Comparison of ENCODE assay signal across 1 cellular context in the genomic region with DNA sequence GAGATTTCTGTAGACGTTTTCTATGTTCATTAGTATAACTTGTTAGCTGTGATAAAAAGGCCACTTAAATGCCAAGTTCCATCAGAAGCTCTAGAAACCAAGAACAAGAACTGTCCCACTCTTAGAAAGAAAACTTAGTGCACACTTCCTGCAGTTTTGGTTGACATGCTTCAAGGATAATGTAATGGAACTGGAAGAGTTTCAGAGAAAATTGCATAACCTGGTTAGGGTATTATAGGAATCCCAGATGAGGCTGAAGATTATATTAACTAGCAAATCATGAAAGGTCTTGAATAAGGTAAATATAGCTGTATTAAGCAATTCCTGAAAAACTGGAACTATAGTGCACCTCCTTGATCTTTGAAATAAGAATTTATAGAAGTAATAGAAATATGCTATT.
TF ChIP-seq lines count a peak whose summit lies in the region.

No MANE protein-coding gene starts in this region.

TF ChIP-seq in WTC11, 78 proteins besides CTCF, POLR2A, EP300 and RAD21 (continued from another document):
- TF ChIP-seq, protein P1, sequence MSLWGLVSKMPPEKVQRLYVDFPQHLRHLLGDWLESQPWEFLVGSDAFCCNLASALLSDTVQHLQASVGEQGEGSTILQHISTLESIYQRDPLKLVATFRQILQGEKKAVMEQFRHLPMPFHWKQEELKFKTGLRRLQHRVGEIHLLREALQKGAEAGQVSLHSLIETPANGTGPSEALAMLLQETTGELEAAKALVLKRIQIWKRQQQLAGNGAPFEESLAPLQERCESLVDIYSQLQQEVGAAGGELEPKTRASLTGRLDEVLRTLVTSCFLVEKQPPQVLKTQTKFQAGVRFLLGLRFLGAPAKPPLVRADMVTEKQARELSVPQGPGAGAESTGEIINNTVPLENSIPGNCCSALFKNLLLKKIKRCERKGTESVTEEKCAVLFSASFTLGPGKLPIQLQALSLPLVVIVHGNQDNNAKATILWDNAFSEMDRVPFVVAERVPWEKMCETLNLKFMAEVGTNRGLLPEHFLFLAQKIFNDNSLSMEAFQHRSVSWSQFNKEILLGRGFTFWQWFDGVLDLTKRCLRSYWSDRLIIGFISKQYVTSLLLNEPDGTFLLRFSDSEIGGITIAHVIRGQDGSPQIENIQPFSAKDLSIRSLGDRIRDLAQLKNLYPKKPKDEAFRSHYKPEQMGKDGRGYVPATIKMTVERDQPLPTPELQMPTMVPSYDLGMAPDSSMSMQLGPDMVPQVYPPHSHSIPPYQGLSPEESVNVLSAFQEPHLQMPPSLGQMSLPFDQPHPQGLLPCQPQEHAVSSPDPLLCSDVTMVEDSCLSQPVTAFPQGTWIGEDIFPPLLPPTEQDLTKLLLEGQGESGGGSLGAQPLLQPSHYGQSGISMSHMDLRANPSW (CRISPR knock-in tag; conservative IDR thresholded peaks at IDR 0.05; ENCODE audit: low read depth) = no peak
